Comparison of ENCODE assay signal across 7 cellular contexts in genomic region chr19:49422407-49423277, GRCh38. TPM values are rescaled to one million over a fixed set of nuclear protein-coding genes. Genes with fewer than 3 reads are reported as not detected.
DNase-seq lines count a peak whose midpoint lies in the region; ATAC-seq and TF ChIP-seq lines count a peak whose summit lies in the region.
"Had no signal": no experiment of that assay in that cellular context is flagged by ENCODE, and none has a peak within 500 bp of the region (broad histone marks: within the 10 kb centered on the region; RNA-seq: fewer than 3 reads in every experiment).

No MANE protein-coding gene starts in this region.

- TF ChIP-seq CTCF in GM20000 (IDR thresholded peaks at IDR 0.05; ENCODE audit: extremely low read depth, missing control alignments) (peak; percentile 43), fibroblast of villous mesenchyme (IDR thresholded peaks at IDR 0.05; ENCODE audit: insufficient read depth, low read depth, low read length) (peak; percentile 37), suprapubic skin (IDR thresholded peaks at IDR 0.05) (peak in 1 of 2 donors; percentile 67), prostate gland (IDR thresholded peaks at IDR 0.05) (no peak), vagina (IDR thresholded peaks at IDR 0.05) (no peak)

- H3K27ac ChIP-seq in suprapubic skin (no peak overlapping the region), prostate gland (no peak overlapping the region), vagina (no peak overlapping the region)

- peak; percentile 36 to 50 (median 46) for ATAC-seq in T-cell (replicated peaks in 1 of 4)

- peak overlapping the region in 1 of 2 donors; percentile 71 for H3K27ac Mint-ChIP-seq in T-cell

- no peaks in the 10 kb centered on the region for H3K9me3 ChIP-seq in suprapubic skin
- no peaks in the 10 kb centered on the region for H3K9me3 ChIP-seq in prostate gland
- H3K9me3 ChIP-seq in vagina, result no peaks in the 10 kb centered on the region

- peak overlapping the region; percentile 63 to 82 (median 76) for H3K4me3 Mint-ChIP-seq in T-cell

- peaks cover 52 to 70% (median 64%) of the 10 kb centered on the region in 3 donors for H3K4me1 Mint-ChIP-seq in T-cell

- H3K4me1 ChIP-seq in suprapubic skin (peaks cover 31% of the 10 kb centered on the region), prostate gland (replicated peaks) (peaks cover 5% of the 10 kb centered on the region), vagina (peaks cover 28% of the 10 kb centered on the region)

- no peak for TF ChIP-seq EP300 in suprapubic skin (IDR thresholded peaks at IDR 0.05)

- H3K36me3 ChIP-seq in suprapubic skin, result no peaks in the 10 kb centered on the region
- H3K36me3 ChIP-seq in prostate gland, result no peaks in the 10 kb centered on the region
- no peaks in the 10 kb centered on the region for H3K36me3 ChIP-seq in vagina

- H3K4me3 ChIP-seq in fibroblast of villous mesenchyme (ENCODE audit: low read depth, low read length) (no peak overlapping the region), suprapubic skin (peak overlapping the region; percentile 33), prostate gland (no peak overlapping the region), vagina (peak overlapping the region in 1 of 2 donors; percentile 6)

- H3K27me3 ChIP-seq in suprapubic skin, result peaks cover 100% of the 10 kb centered on the region
- peaks cover 56% of the 10 kb centered on the region for H3K27me3 ChIP-seq in prostate gland (replicated peaks; ENCODE audit: insufficient read depth)
- H3K27me3 ChIP-seq in vagina, result peaks cover 40% of the 10 kb centered on the region

- TF ChIP-seq POLR2A in suprapubic skin (IDR thresholded peaks at IDR 0.05) (no peak), prostate gland (IDR thresholded peaks at IDR 0.05) (no peak), vagina (IDR thresholded peaks at IDR 0.05) (no peak)

- POLR2A ChIA-PET in T-cell (lab: Charles Lee), result no interaction called here

- intact Hi-C loops in prostate gland (cut with DNase I), result no loop called here
- intact Hi-C loops in vagina (cut with DNase I), result no loop called here

- WGBS in suprapubic skin, result 3% methylated on average over 54 of the region's 69 CpGs
- WGBS in prostate gland, result 3% methylated on average over 40 of the region's 69 CpGs

- H3K9me3 Mint-ChIP-seq in T-cell, result no peaks in the 10 kb centered on the region

- CTCF ChIA-PET in T-cell (lab: Charles Lee), result interaction anchor here in 1 of 2 donors (0.5 kb wide), 1 partner anchor 84 kb away, joined by 4 read pairs; no protein-coding TSS in a partner anchor

- DNase-seq in GM20000 (ENCODE audit: low spot score) (peak; percentile 68), T-cell (peak in 21 of 34 experiments; percentile 22 to 54 (median 41)), fibroblast of villous mesenchyme (ENCODE audit: low read depth) (peak; percentile 31), suprapubic skin (ENCODE audit: low spot score in 2 of 2) (peak in 1 of 2 donors; percentile 77), prostate gland (ENCODE audit: low spot score) (no peak), vagina (ENCODE audit: extremely low spot score in 2 of 2) (no peak)

- H3K27me3 Mint-ChIP-seq in T-cell, result peaks cover 88 to 92% of the 10 kb centered on the region in 2 donors

- H3K36me3 Mint-ChIP-seq in T-cell, result peaks cover 6% of the 10 kb centered on the region

RNA-seq across cellular contexts. Expression of gene PTH2, which starts 0.6 kb away (rescaled TPM):
- total RNA-seq in T-cell, result not detected
- total RNA-seq in fibroblast of villous mesenchyme, result not detected in 2 replicates
- not detected for total RNA-seq in suprapubic skin
- not detected for total RNA-seq in prostate gland
- not detected for total RNA-seq in vagina
- total RNA-seq: subcutaneous adipose tissue had no signal

RNA-seq across cellular contexts. Expression of gene GFY, which starts 2.5 kb away (rescaled TPM):
- total RNA-seq in T-cell (under 1 TPM in 1 of 5 donors, not detected in 4; 0.16 TPM), fibroblast of villous mesenchyme (not detected in 2 replicates), suprapubic skin (not detected), prostate gland (not detected), vagina (not detected)
- total RNA-seq: subcutaneous adipose tissue had no signal

RNA-seq across cellular contexts. Expression of gene SLC17A7, which starts 18.7 kb away (rescaled TPM):
- total RNA-seq in T-cell (under 1 TPM in 2 of 5 donors, not detected in 3; 0.09 to 0.20 TPM), fibroblast of villous mesenchyme (not detected in 2 replicates), suprapubic skin (1 to 10 TPM in 3 of 4 donors, under 1 TPM in 1; 0.60 to 1.2 (median 1.1) TPM), prostate gland (under 1 TPM; 0.09 to 0.40 TPM), vagina (0.74 TPM)

RNA-seq across cellular contexts. Expression of gene PIH1D1, which starts 29.0 kb away (rescaled TPM):
- 100 to 1,000 TPM; 122 to 196 (median 163) TPM for total RNA-seq in T-cell
- total RNA-seq in fibroblast of villous mesenchyme, result 91.1 and 107 TPM in 2 replicates
- 100 to 1,000 TPM in 2 of 4 donors, 10 to 100 TPM in 2; 82.0 to 124 (median 104) TPM for total RNA-seq in suprapubic skin
- 100 to 1,000 TPM in 1 of 2 donors, 10 to 100 TPM in 1; 93.0 to 123 TPM for total RNA-seq in prostate gland
- total RNA-seq in vagina, result 96.3 TPM

RNA-seq across cellular contexts. Expression of gene ALDH16A1, which starts 30.4 kb away (rescaled TPM):
- total RNA-seq in T-cell (10 to 100 TPM; 32.8 to 57.2 (median 46.3) TPM), fibroblast of villous mesenchyme (17.7 and 40.6 TPM in 2 replicates), suprapubic skin (10 to 100 TPM; 21.7 to 47.7 (median 35.9) TPM), prostate gland (10 to 100 TPM; 24.3 to 42.0 TPM), vagina (29.5 TPM)

Comparison
In these comparisons a context has a peak if more than half of its experiments do, and no peak if none do; other contexts are left out.
1. DNase-seq: peak in GM20000 (single experiment), T-cell (21 of 34) and fibroblast of villous mesenchyme (single experiment); none in prostate gland (single experiment) and vagina (0 of 2).
2. CTCF ChIP-seq: peak in GM20000 (single experiment) and fibroblast of villous mesenchyme (single experiment); none in prostate gland (0 of 4) and vagina (0 of 3).